Comparison of ENCODE assay signal across 8 cellular contexts in the genomic region with DNA sequence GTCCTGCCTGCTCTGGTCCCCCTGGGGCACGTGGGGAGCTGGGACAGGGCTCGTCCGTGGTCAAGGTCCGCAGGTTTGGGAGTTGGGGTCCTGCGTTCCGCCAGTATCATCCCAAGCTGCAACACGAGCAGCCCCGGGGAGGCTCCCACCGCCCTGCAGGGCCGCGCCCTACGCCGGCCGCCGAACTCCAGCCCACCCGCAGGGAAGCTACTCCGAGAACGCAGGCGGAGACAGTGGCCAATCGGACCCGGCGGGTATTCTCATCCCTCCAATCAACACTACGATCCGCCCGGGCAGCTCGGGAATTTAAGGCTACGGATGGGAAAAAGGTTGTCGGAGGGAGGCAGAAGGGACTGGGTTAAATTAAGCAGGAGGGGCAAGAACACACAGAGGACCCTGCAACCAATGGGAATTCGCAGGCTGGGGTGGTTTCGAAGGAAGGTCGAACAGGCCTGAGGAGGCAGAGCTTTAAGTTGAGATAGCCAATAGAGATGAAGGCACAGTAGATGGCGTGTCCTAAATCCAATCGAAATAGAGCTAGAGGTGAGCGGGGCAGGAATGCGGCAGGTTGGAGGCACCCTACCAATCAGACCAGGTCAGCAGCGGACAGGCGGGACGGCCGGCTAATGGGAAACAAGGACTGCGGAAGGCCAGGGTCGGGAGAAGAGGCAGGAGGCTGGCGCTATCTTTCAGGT. TPM values are rescaled to one million over a fixed set of nuclear protein-coding genes. Genes with fewer than 3 reads are reported as not detected.
DNase-seq lines count a peak whose midpoint lies in the region; TF ChIP-seq lines count a peak whose summit lies in the region.

No MANE protein-coding gene starts in this region.

- peak overlapping the region; percentile 82 for H3K4me2 ChIP-seq in MM.1S (ENCODE audit: low read depth, low read length)

- H3K27me3 ChIP-seq in MM.1S (replicated peaks; ENCODE audit: insufficient read depth, low read length): no peaks in the 10 kb centered on the region
- no peaks in the 10 kb centered on the region for H3K27me3 ChIP-seq in suprapubic skin

- H3K36me3 Mint-ChIP-seq in activated naive CD4-positive, alpha-beta T cell treated with anti-CD3 and anti-CD28 coated beads, Interleukin-2, amount 10 ng/mL, durations not matched to agents 7 days and 5 days: peaks cover 26% of the 10 kb centered on the region

- no peaks in the 10 kb centered on the region for H4K20me1 ChIP-seq in MM.1S (ENCODE audit: insufficient read depth, low read length)

- H3K9me2 ChIP-seq in MM.1S (replicated peaks; ENCODE audit: insufficient read depth, low read length): no peaks in the 10 kb centered on the region

- no peaks in the 10 kb centered on the region for H3K27me3 Mint-ChIP-seq in activated naive CD4-positive, alpha-beta T cell treated with anti-CD3 and anti-CD28 coated beads, Interleukin-2, amount 10 ng/mL, durations not matched to agents 7 days and 5 days

- no peak for TF ChIP-seq EP300 in suprapubic skin (IDR thresholded peaks at IDR 0.05)

- H3K4me3 ChIP-seq in MM.1S (ENCODE audit: low read length) (peak overlapping the region; percentile 84), suprapubic skin (peak overlapping the region; percentile 55)

- peaks cover 12% of the 10 kb centered on the region; the same call in 1 of the 2 replicates for H3K4me1 ChIP-seq in MM.1S (ENCODE audit: low read length)
- H3K4me1 ChIP-seq in suprapubic skin: peaks cover 38% of the 10 kb centered on the region

- peaks cover 12% of the 10 kb centered on the region; the same call in 1 of the 2 replicates for H3F3A ChIP-seq in MM.1S (ENCODE audit: insufficient read depth, low read length)

- H3K36me3 ChIP-seq in MM.1S (replicated peaks; ENCODE audit: insufficient read depth, low read length): no peaks in the 10 kb centered on the region
- H3K36me3 ChIP-seq in suprapubic skin: peaks cover 21% of the 10 kb centered on the region

- TF ChIP-seq POLR2A in suprapubic skin (IDR thresholded peaks at IDR 0.05): no peak

- peaks cover 25% of the 10 kb centered on the region for H3K79me2 ChIP-seq in MM.1S (ENCODE audit: low read length)

- TF ChIP-seq CTCF in MM.1S (IDR thresholded peaks at IDR 0.05; ENCODE audit: low read length): no peak
- no peak for TF ChIP-seq CTCF in suprapubic skin (IDR thresholded peaks at IDR 0.05)

- no peaks in the 10 kb centered on the region for H3K9me3 ChIP-seq in MM.1S (replicated peaks; ENCODE audit: insufficient read depth, low read length)
- no peaks in the 10 kb centered on the region for H3K9me3 ChIP-seq in suprapubic skin

- H3K27ac ChIP-seq in MM.1S (ENCODE audit: low read length) (peak overlapping the region; percentile 84; the same call in 1 of the 2 replicates), suprapubic skin (peak overlapping the region; percentile 90)

- no peaks in the 10 kb centered on the region for H3K9me3 Mint-ChIP-seq in activated naive CD4-positive, alpha-beta T cell treated with anti-CD3 and anti-CD28 coated beads, Interleukin-2, amount 10 ng/mL, durations not matched to agents 7 days and 5 days

- DNase-seq in GM03348 (ENCODE audit: low spot score) (peak; percentile 98), HCEC 1CT (peak; percentile 100), MM.1S (peak; percentile 99), SHP77 (lab: John Stamatoyannopoulos, UW) (peak; percentile 100), globus pallidus (ENCODE audit: low spot score) (peak; percentile 100), non-pigmented ciliary epithelial cell (ENCODE audit: low read depth) (peak; percentile 99), suprapubic skin (ENCODE audit: low spot score in 2 of 2) (peak; percentile 99)
- peak; percentile 98 for DNase-seq in activated naive CD4-positive, alpha-beta T cell treated with anti-CD3 and anti-CD28 coated beads, Interleukin-2, amount 10 ng/mL, durations not matched to agents 7 days and 5 days

- WGBS in suprapubic skin: under 1% methylated on average over 36 of the region's 42 CpGs

- peak overlapping the region; percentile 86 for H3K9ac ChIP-seq in MM.1S (ENCODE audit: low read length)

- peak overlapping the region; percentile 78 for H3K27ac Mint-ChIP-seq in activated naive CD4-positive, alpha-beta T cell treated with anti-CD3 and anti-CD28 coated beads, Interleukin-2, amount 10 ng/mL, durations not matched to agents 7 days and 5 days

- no peak overlapping the region for H3K4me3 Mint-ChIP-seq in activated naive CD4-positive, alpha-beta T cell treated with anti-CD3 and anti-CD28 coated beads, Interleukin-2, amount 10 ng/mL, durations not matched to agents 7 days and 5 days

- peak overlapping the region; percentile 65 for H2AFZ ChIP-seq in MM.1S (ENCODE audit: low read length)

- H3K4me1 Mint-ChIP-seq in activated naive CD4-positive, alpha-beta T cell treated with anti-CD3 and anti-CD28 coated beads, Interleukin-2, amount 10 ng/mL, durations not matched to agents 7 days and 5 days: peaks cover 24% of the 10 kb centered on the region

- CTCF ChIA-PET in activated naive CD4-positive, alpha-beta T cell treated with anti-CD3 and anti-CD28 coated beads, Interleukin-2, amount 10 ng/mL, durations not matched to agents 7 days and 5 days (lab: Charles Lee): interaction anchor here (0.6 to 2.8 kb wide), 12 partner anchors 12 to 95 kb away, joined by 3 to 21 read pairs (median 4); a partner anchor contains a TSS

RNA-seq across cellular contexts. Expression of a gene that starts 0.6 kb away (rescaled TPM):
- total RNA-seq in suprapubic skin: 10 to 100 TPM; 30.5 to 52.7 (median 47.1) TPM

RNA-seq across cellular contexts. Expression of a gene that starts 16.1 kb away (rescaled TPM):
- 1 to 10 TPM; 2.0 to 4.2 (median 3.2) TPM for total RNA-seq in suprapubic skin

RNA-seq across cellular contexts. Expression of a gene that starts 18.7 kb away (rescaled TPM):
- total RNA-seq in suprapubic skin: 100 to 1,000 TPM; 392 to 756 (median 686) TPM

RNA-seq across cellular contexts. Expression of a gene that starts 20.5 kb away (rescaled TPM):
- 10 to 100 TPM; 27.4 to 60.8 (median 34.6) TPM for total RNA-seq in suprapubic skin

RNA-seq across cellular contexts. Expression of a gene that starts 26.9 kb away (rescaled TPM):
- total RNA-seq in suprapubic skin: 100 to 1,000 TPM in 2 of 4 donors, 10 to 100 TPM in 2; 74.1 to 118 (median 99.4) TPM

Comparison
In these comparisons a context has a peak if more than half of its experiments do, and no peak if none do; other contexts are left out.
1. Peak in every context shown above with its lines: DNase-seq, H3K4me3 ChIP-seq and H3K27ac ChIP-seq.